ENCODE assay signal across 33 cellular contexts in the genomic region with DNA sequence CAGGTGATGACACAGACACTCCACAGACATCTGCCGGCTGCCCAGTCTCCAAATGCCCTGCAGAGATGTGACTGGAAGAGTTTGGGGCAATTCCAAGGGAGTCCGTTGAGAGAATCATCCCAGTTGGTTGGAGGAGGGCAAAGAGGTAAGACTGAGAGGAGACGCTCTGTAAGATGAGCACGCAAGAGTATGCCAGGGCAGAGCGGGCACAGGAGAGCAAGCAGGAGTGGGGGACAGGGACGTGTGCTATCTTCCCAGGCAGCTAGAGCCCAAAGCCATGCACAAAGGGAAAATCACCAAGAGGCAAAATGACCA.
"Had no signal": no experiment of that assay in that cellular context is flagged by ENCODE, and none has a peak within 500 bp of the region (broad histone marks: within the 10 kb centered on the region; RNA-seq: fewer than 3 reads in every experiment).

No MANE protein-coding gene starts in this region.

- H3K9me3 ChIP-seq: esophagus squamous epithelium had no signal

- H3K27ac ChIP-seq: brain microvascular endothelial cell, coronary artery, dorsolateral prefrontal cortex, esophagus squamous epithelium, gastroesophageal sphincter, WERI-Rb-1 had no signal

- H3K27me3 ChIP-seq: brain microvascular endothelial cell, esophagus squamous epithelium had no signal

- H3K4me1 Mint-ChIP-seq: activated B cell treated with CpG ODN at 0.5 μM for 24 hours; central memory CD8-positive, alpha-beta T cell; T-cell had no signal

- H3K36me3 ChIP-seq: brain microvascular endothelial cell, esophagus squamous epithelium, gastroesophageal sphincter, WERI-Rb-1 had no signal

- H3K36me3 Mint-ChIP-seq: activated naive CD8-positive, alpha-beta T cell; T-cell had no signal

- H3K9me3 Mint-ChIP-seq: activated B cell treated with CpG ODN at 0.5 μM for 24 hours; activated CD8-positive, alpha-beta T cell treated with anti-CD3 and anti-CD28 coated beads for 36 hours; activated T-helper 1 cell treated with anti-CD3 and anti-CD28 coated beads, Interleukin-12 subunit alpha, Interleukin-12 subunit beta, Interleukin-2, Interleukin-4 antibody, amounts not matched to agents 30 ng/mL and 10 ng/mL and 1 ng/mL, durations not matched to agents 14 hours and 24 hours and 36 hours; activated T-helper 2 cell treated with anti-CD3 and anti-CD28 coated beads, Interferon-gamma antibody, Interleukin-2, Interleukin-4, amounts not matched to agents 10 μg/mL and 5 μg/mL and 100 μg/mL, durations not matched to agents 14 hours and 24 hours and 36 hours; central memory CD8-positive, alpha-beta T cell; dendritic cell treated with granulocyte-macrophage colony-stimulating factor and Interleukin-4, amounts not matched to agents 40 ng/mL and 50 ng/mL, for 4 days; effector memory CD8-positive, alpha-beta T cell; T-cell; T-helper 1 cell treated with Interleukin-12 subunit alpha and Interleukin-12 subunit beta and Interleukin-4 antibody, amounts not matched to agents 30 μg/mL and 1 μg/mL, for 36 hours had no signal

- H3K4me3 Mint-ChIP-seq: activated B cell treated with CpG ODN at 0.5 μM for 24 hours; activated CD8-positive, alpha-beta T cell treated with anti-CD3 and anti-CD28 coated beads for 36 hours; activated naive CD8-positive, alpha-beta T cell; activated T-helper 1 cell treated with anti-CD3 and anti-CD28 coated beads, Interleukin-12 subunit alpha, Interleukin-12 subunit beta, Interleukin-2, Interleukin-4 antibody, amounts not matched to agents 30 ng/mL and 10 ng/mL and 1 ng/mL, durations not matched to agents 14 hours and 24 hours and 36 hours; central memory CD8-positive, alpha-beta T cell; dendritic cell treated with granulocyte-macrophage colony-stimulating factor and Interleukin-4, amounts not matched to agents 40 ng/mL and 50 ng/mL, for 4 days; effector memory CD8-positive, alpha-beta T cell; T-cell; T-helper 1 cell treated with Interleukin-12 subunit alpha and Interleukin-12 subunit beta and Interleukin-4 antibody, amounts not matched to agents 30 μg/mL and 1 μg/mL, for 36 hours had no signal

- H3K27ac Mint-ChIP-seq: activated B cell treated with CpG ODN at 0.5 μM for 24 hours; activated CD8-positive, alpha-beta T cell treated with anti-CD3 and anti-CD28 coated beads for 36 hours; activated naive CD8-positive, alpha-beta T cell; activated T-helper 1 cell treated with anti-CD3 and anti-CD28 coated beads, Interleukin-12 subunit alpha, Interleukin-12 subunit beta, Interleukin-2, Interleukin-4 antibody, amounts not matched to agents 30 ng/mL and 10 ng/mL and 1 ng/mL, durations not matched to agents 14 hours and 24 hours and 36 hours; activated T-helper 2 cell treated with anti-CD3 and anti-CD28 coated beads, Interferon-gamma antibody, Interleukin-2, Interleukin-4, amounts not matched to agents 10 μg/mL and 5 μg/mL and 100 μg/mL, durations not matched to agents 14 hours and 24 hours and 36 hours; dendritic cell treated with granulocyte-macrophage colony-stimulating factor and Interleukin-4, amounts not matched to agents 40 ng/mL and 50 ng/mL, for 4 days; effector memory CD8-positive, alpha-beta T cell; T-cell; T-helper 1 cell treated with Interleukin-12 subunit alpha and Interleukin-12 subunit beta and Interleukin-4 antibody, amounts not matched to agents 30 μg/mL and 1 μg/mL, for 36 hours had no signal

- ATAC-seq: activated CD4-positive, CD25-positive, alpha-beta regulatory T cell treated with anti-CD3 and anti-CD28 coated beads, Interleukin-2, amount 50 U/mL, for 24 hours; activated CD8-positive, alpha-beta T cell treated with anti-CD3 and anti-CD28 coated beads for 36 hours; effector memory CD8-positive, alpha-beta T cell; gastroesophageal sphincter; T-cell had no signal

- H3K4me1 ChIP-seq: esophagus squamous epithelium, gastroesophageal sphincter had no signal

- H3K4me3 ChIP-seq: coronary artery, dorsolateral prefrontal cortex, esophagus squamous epithelium, gastroesophageal sphincter had no signal

- DNase-seq: activated B cell treated with CpG ODN at 0.5 μM for 24 hours; activated CD4-positive, alpha-beta T cell treated with anti-CD3 and anti-CD28 coated beads for 48 hours; activated CD4-positive, alpha-beta T cell treated with anti-CD3 and anti-CD28 coated beads, Interleukin-2, amount 50 U/mL, for 1 hour; activated CD4-positive, alpha-beta T cell treated with anti-CD3 and anti-CD28 coated beads, Interleukin-2, amount 50 U/mL, for 48 hours; activated CD8-positive, alpha-beta memory T cell treated with anti-CD3 and anti-CD28 coated beads for 24 hours; activated CD8-positive, alpha-beta T cell treated with anti-CD3 and anti-CD28 coated beads for 36 hours; activated gamma-delta T cell; activated naive CD4-positive, alpha-beta T cell treated with anti-CD3 and anti-CD28 coated beads, Interleukin-2, amount 50 U/mL, for 16 hours; activated naive CD4-positive, alpha-beta T cell treated with Interleukin-2 at 50 U/mL for 16 hours; activated T-cell treated with anti-CD3 and anti-CD28 coated beads, Interleukin-2, amount 50 U/mL, for 1 hour; activated T-cell treated with anti-CD3 and anti-CD28 coated beads, Interleukin-2, amount 50 U/mL, for 48 hours; amniotic stem cell; anterior cingulate cortex; brain microvascular endothelial cell; dorsolateral prefrontal cortex; effector CD4-positive, alpha-beta T cell; effector memory CD8-positive, alpha-beta T cell; erythroblast; esophagus squamous epithelium; foreskin melanocyte; SW 1271; T-cell; T-helper 9 cell; WERI-Rb-1 had no signal
